1 cellular context compared by ENCODE assay signal in genomic region chr5:148912146-148912545, GRCh38.
TF ChIP-seq lines count a peak whose summit lies in the region.

No MANE protein-coding gene starts in this region.

TF ChIP-seq in GM23338, 12 proteins besides CTCF, POLR2A, EP300 and RAD21 (continued from another document):
- no peak for TF ChIP-seq ZNF462 (CRISPR knock-in tag; IDR thresholded peaks at IDR 0.05)
- TF ChIP-seq, protein P1, sequence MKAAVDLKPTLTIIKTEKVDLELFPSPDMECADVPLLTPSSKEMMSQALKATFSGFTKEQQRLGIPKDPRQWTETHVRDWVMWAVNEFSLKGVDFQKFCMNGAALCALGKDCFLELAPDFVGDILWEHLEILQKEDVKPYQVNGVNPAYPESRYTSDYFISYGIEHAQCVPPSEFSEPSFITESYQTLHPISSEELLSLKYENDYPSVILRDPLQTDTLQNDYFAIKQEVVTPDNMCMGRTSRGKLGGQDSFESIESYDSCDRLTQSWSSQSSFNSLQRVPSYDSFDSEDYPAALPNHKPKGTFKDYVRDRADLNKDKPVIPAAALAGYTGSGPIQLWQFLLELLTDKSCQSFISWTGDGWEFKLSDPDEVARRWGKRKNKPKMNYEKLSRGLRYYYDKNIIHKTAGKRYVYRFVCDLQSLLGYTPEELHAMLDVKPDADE (IDR thresholded peaks at IDR 0.05) = no peak
- TF ChIP-seq ZNF331 (CRISPR knock-in tag; IDR thresholded peaks at IDR 0.05; ENCODE audit: low read depth) = no peak
